ENCODE assay signal across 15 cellular contexts in genomic region chr11:57500526-57500925, GRCh38. TPM values are rescaled to one million over a fixed set of nuclear protein-coding genes. Genes with fewer than 3 reads are reported as not detected.
DNase-seq lines count a peak whose midpoint lies in the region; ATAC-seq and TF ChIP-seq lines count a peak whose summit lies in the region.
"Had no signal": no experiment of that assay in that cellular context is flagged by ENCODE, and none has a peak within 500 bp of the region (broad histone marks: within the 10 kb centered on the region; RNA-seq: fewer than 3 reads in every experiment).

No MANE protein-coding gene starts in this region.

- H3K27ac Mint-ChIP-seq in MCF 10A (ENCODE audit: low read depth, unreplicated experiment) = no peak overlapping the region
- peak overlapping the region; percentile 41 for H3K27ac Mint-ChIP-seq in nephron progenitor cell
- H3K27ac Mint-ChIP-seq in T-cell = no peak overlapping the region
- H3K27ac Mint-ChIP-seq: activated B cell treated with CpG ODN at 0.5 μM for 24 hours, natural killer cell had no signal

- H3K4me3 Mint-ChIP-seq in MCF 10A (ENCODE audit: unreplicated experiment) (no peak overlapping the region), nephron progenitor cell (peak overlapping the region; percentile 65), T-cell (no peak overlapping the region)
- H3K4me3 Mint-ChIP-seq: activated B cell treated with CpG ODN at 0.5 μM for 24 hours; dendritic cell treated with granulocyte-macrophage colony-stimulating factor and Interleukin-4, amounts not matched to agents 40 ng/mL and 50 ng/mL, for 4 days; natural killer cell had no signal

- POLR2A ChIA-PET in MCF 10A (lab: Yijun Ruan, JAX) = interaction anchor here (0.5 kb wide), 1 partner anchor 138 kb away, joined by 3 read pairs; no protein-coding TSS in a partner anchor
- POLR2A ChIA-PET in T-cell (lab: Charles Lee) = no interaction called here

- H3K27ac ChIP-seq in breast epithelium (peak overlapping the region; percentile 69 to 82), gastroesophageal sphincter (peak overlapping the region; percentile 69 to 89 (median 82)), aorta (ENCODE audit: low read depth in 1 of 2, low read length in 2 of 2) (no peak overlapping the region)

- H3K36me3 Mint-ChIP-seq in MCF 10A (ENCODE audit: insufficient read depth, unreplicated experiment) (no peaks in the 10 kb centered on the region), nephron progenitor cell (ENCODE audit: low read depth) (peaks cover 5% of the 10 kb centered on the region), T-cell (peaks cover 19% of the 10 kb centered on the region)
- H3K36me3 Mint-ChIP-seq: natural killer cell had no signal

- H3K36me3 ChIP-seq in breast epithelium (no peaks in the 10 kb centered on the region), gastroesophageal sphincter (peaks cover 0 to 52% of the 10 kb centered on the region in 2 donors), aorta (ENCODE audit: control insufficient read depth in 1 of 2, insufficient read depth in 2 of 2, low read length in 1 of 2) (no peaks in the 10 kb centered on the region)
- H3K36me3 ChIP-seq: transverse colon had no signal

- TF ChIP-seq EP300 in gastroesophageal sphincter (IDR thresholded peaks at IDR 0.05) = no peak

- H3K9me3 Mint-ChIP-seq in MCF 10A (ENCODE audit: unreplicated experiment) (no peaks in the 10 kb centered on the region), nephron progenitor cell (no peaks in the 10 kb centered on the region), T-cell (no peaks in the 10 kb centered on the region)
- H3K9me3 Mint-ChIP-seq: activated B cell treated with CpG ODN at 0.5 μM for 24 hours; dendritic cell treated with granulocyte-macrophage colony-stimulating factor and Interleukin-4, amounts not matched to agents 40 ng/mL and 50 ng/mL, for 4 days; natural killer cell had no signal

- TF ChIP-seq POLR2A in breast epithelium (IDR thresholded peaks at IDR 0.05) (no peak), gastroesophageal sphincter (IDR thresholded peaks at IDR 0.05) (no peak)

- TF ChIP-seq CTCF in breast epithelium (IDR thresholded peaks at IDR 0.05) (no peak), MCF 10A (IDR thresholded peaks at IDR 0.05; ENCODE audit: unreplicated experiment) (no peak), gastroesophageal sphincter (IDR thresholded peaks at IDR 0.05) (no peak), nephron progenitor cell (IDR thresholded peaks at IDR 0.05) (no peak)

- peaks cover 8% of the 10 kb centered on the region for H3K4me1 Mint-ChIP-seq in MCF 10A (ENCODE audit: insufficient read depth, unreplicated experiment)
- H3K4me1 Mint-ChIP-seq in nephron progenitor cell = peaks cover 55% of the 10 kb centered on the region
- H3K4me1 Mint-ChIP-seq in T-cell = peaks cover 0 to 2% (median 0%) of the 10 kb centered on the region in 3 donors

- DNase-seq in breast epithelium (ENCODE audit: low spot score in 2 of 2) (no peak), MCF 10A (ENCODE audit: unreplicated experiment) (no peak), nephron progenitor cell (no peak), aorta (no peak), DMS114 treated with DMSO at 0.1 percent for 48 hours (lab: John Stamatoyannopoulos, UW; ENCODE audit: unreplicated experiment) (no peak), T-cell (no peak)
- DNase-seq in stimulated activated naive CD8-positive, alpha-beta T cell treated with anti-CD3 and anti-CD28 coated beads, Interleukin-15, Interleukin-2, amounts not matched to agents 100 U/mL and 50 U/mL, for 24 hours = no peak
- DNase-seq: activated B cell treated with CpG ODN at 0.5 μM for 24 hours, natural killer cell, NCI-H2171, transverse colon had no signal

- H3K27me3 ChIP-seq in breast epithelium (no peaks in the 10 kb centered on the region), gastroesophageal sphincter (no peaks in the 10 kb centered on the region), aorta (ENCODE audit: control insufficient read depth in 1 of 2, insufficient read depth in 2 of 2, low read length in 1 of 2) (no peaks in the 10 kb centered on the region)
- H3K27me3 ChIP-seq: transverse colon had no signal

- BruUV-seq in MCF 10A (replicated peaks; lab: Mats Ljungman, UMichigan) = no TSS peak

- intact Hi-C loops in breast epithelium (cut with DNase I; ENCODE audit: low total_unique reads) (no loop called here), MCF 10A (cut with micrococcal nuclease) (no loop called here), aorta (cut with DNase I) (no loop called here)

- WGBS in gastroesophageal sphincter (ENCODE audit: low coverage in 1 of 2), 2 donors = 0 to 71% methylated on average over 1 to 7 of the region's 8 CpGs
- 87 to 89% methylated on average over 8 of the region's 8 CpGs for WGBS in aorta, 2 donors

- H3K4me3 ChIP-seq in breast epithelium (no peak overlapping the region), gastroesophageal sphincter (no peak overlapping the region), aorta (ENCODE audit: low read length in 2 of 2) (no peak overlapping the region)

- ATAC-seq in gastroesophageal sphincter = no peak
- peak; percentile 11 for ATAC-seq in aorta (ENCODE audit: low FRiP score)
- ATAC-seq in stimulated activated naive CD8-positive, alpha-beta T cell treated with anti-CD3 and anti-CD28 coated beads, Interleukin-15, Interleukin-2, amounts not matched to agents 100 U/mL and 50 U/mL, for 24 hours = no peak
- ATAC-seq in T-cell (replicated peaks in 1 of 4) = no peak
- ATAC-seq: natural killer cell had no signal

- no peaks in the 10 kb centered on the region for H3K4me1 ChIP-seq in breast epithelium
- H3K4me1 ChIP-seq in gastroesophageal sphincter = peaks cover 0 to 42% (median 14%) of the 10 kb centered on the region in 3 donors
- no peaks in the 10 kb centered on the region for H3K4me1 ChIP-seq in aorta (ENCODE audit: control insufficient read depth in 1 of 2, insufficient read depth in 2 of 2, low read length in 2 of 2)

- H3K27me3 Mint-ChIP-seq in MCF 10A (ENCODE audit: insufficient read depth, unreplicated experiment) (no peaks in the 10 kb centered on the region), nephron progenitor cell (ENCODE audit: low read depth, poor library complexity) (peaks cover 16% of the 10 kb centered on the region), T-cell (no peaks in the 10 kb centered on the region)
- H3K27me3 Mint-ChIP-seq: activated B cell treated with CpG ODN at 0.5 μM for 24 hours; dendritic cell treated with granulocyte-macrophage colony-stimulating factor and Interleukin-4, amounts not matched to agents 40 ng/mL and 50 ng/mL, for 4 days had no signal

- H3K9me3 ChIP-seq in breast epithelium (no peaks in the 10 kb centered on the region), gastroesophageal sphincter (no peaks in the 10 kb centered on the region), aorta (ENCODE audit: control insufficient read depth, low read length) (no peaks in the 10 kb centered on the region)
- H3K9me3 ChIP-seq: transverse colon had no signal

- CTCF ChIA-PET in MCF 10A (lab: Yijun Ruan, JAX) (interaction anchor here (0.7 to 2.6 kb wide), 4 partner anchors 14 to 1672 kb away, joined by 3 to 16 read pairs (median 4); partner anchors contain the start of gene DTX4), T-cell (lab: Charles Lee) (no interaction called here)

RNA-seq across cellular contexts. Expression of gene SLC43A1, which starts 15.0 kb away (rescaled TPM):
- total RNA-seq in breast epithelium = 10 to 100 TPM; 12.0 to 23.4 (median 13.4) TPM
- 1.7 and 3.2 TPM in 2 replicates for total RNA-seq in MCF 10A (2022)
- 10 to 100 TPM; 14.8 to 36.6 (median 19.7) TPM for total RNA-seq in gastroesophageal sphincter
- 10 to 100 TPM in 1 of 2 donors, 1 to 10 TPM in 1; 7.6 to 15.8 TPM for total RNA-seq in aorta
- polyA plus RNA-seq in aorta = 10 to 100 TPM in 1 of 2 donors, 1 to 10 TPM in 1; 8.6 to 19.6 TPM
- 10 to 100 TPM in 4 of 5 donors, 1 to 10 TPM in 1; 8.8 to 31.6 (median 25.1) TPM for total RNA-seq in T-cell

RNA-seq across cellular contexts. Expression of gene TIMM10, which starts 30.0 kb away (rescaled TPM):
- 10 to 100 TPM; 37.2 to 56.4 (median 45.9) TPM for total RNA-seq in breast epithelium
- total RNA-seq in MCF 10A (2022) = 52.2 and 80.3 TPM in 2 replicates
- total RNA-seq in gastroesophageal sphincter = 10 to 100 TPM; 23.5 to 29.0 (median 27.9) TPM
- total RNA-seq in aorta = 10 to 100 TPM; 30.8 to 40.0 TPM
- polyA plus RNA-seq in aorta = 10 to 100 TPM; 34.7 to 71.1 TPM
- 10 to 100 TPM; 20.7 to 33.2 (median 26.2) TPM for total RNA-seq in T-cell

RNA-seq across cellular contexts. Expression of gene SMTNL1, which starts 36.9 kb away (rescaled TPM):
- total RNA-seq in breast epithelium (not detected), MCF 10A (2022) (not detected in 2 replicates), gastroesophageal sphincter (not detected), aorta (not detected), T-cell (not detected)
- polyA plus RNA-seq in aorta = not detected
- total RNA-seq: activated B cell treated with CpG ODN at 0.5 μM for 24 hours, fibroblast of villous mesenchyme, natural killer cell, transverse colon had no signal
- polyA plus RNA-seq: keratinocyte had no signal

RNA-seq across cellular contexts. Expression of gene RTN4RL2, which starts 40.2 kb away (rescaled TPM):
- total RNA-seq in breast epithelium (1 to 10 TPM in 2 of 3 donors, under 1 TPM in 1; 0.32 to 2.3 (median 1.8) TPM), MCF 10A (2022) (2.0 and 3.2 TPM in 2 replicates), gastroesophageal sphincter (1 to 10 TPM in 1 of 4 donors, under 1 TPM in 2, not detected in 1; 0.12 to 2.3 (median 0.27) TPM), aorta (1 to 10 TPM; 1.1 to 4.3 TPM), T-cell (1 to 10 TPM in 1 of 5 donors, under 1 TPM in 4; 0.15 to 1.1 (median 0.29) TPM)
- under 1 TPM in 1 of 2 donors, not detected in 1; 0.20 TPM for polyA plus RNA-seq in aorta
- total RNA-seq: fibroblast of villous mesenchyme had no signal

Comparison
In these comparisons a context has a peak if more than half of its experiments do, and no peak if none do; other contexts are left out.
1. H3K27ac ChIP-seq: peak in breast epithelium (2 of 2) and gastroesophageal sphincter (4 of 4); none in aorta (0 of 2).